ENCODE assay signal across 1 cellular context in the genomic region with DNA sequence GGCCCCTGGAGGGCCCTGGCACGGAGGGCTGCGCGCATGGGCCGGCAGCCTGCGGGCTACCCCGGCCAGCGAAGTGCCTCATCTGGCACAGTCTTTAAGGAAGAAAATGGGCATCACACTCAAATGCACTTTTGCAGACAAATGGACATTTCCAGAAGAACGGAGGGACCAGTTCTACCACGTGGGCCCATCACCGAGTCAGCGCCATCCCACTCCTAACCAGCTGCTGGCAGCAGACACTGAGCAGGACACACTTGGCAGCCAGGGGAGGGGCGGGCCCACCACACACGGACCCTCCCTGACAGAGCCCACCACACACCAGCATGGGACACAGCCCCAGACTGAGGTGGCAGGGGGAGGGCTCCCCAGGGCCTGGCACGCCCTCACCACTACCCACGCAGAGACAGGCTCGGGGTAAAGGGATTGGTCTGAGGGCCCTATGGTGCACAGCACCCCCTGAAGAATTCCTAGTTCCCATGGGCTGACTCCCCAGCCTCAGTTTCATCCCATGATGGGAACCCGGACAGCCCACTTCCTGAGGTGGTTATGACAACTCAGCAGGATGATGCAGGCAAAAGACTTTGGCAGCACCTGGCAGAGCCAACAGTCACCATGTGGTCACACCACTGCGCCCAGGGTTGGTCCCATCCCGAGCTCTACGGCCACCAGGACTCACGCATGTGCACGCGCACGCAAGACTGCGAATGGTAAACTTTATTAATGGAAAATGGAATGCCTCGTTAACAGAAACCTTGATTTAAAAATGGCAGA.
TF ChIP-seq lines count a peak whose summit lies in the region.

No MANE protein-coding gene starts in this region.

TF ChIP-seq in IMR-90, 13 proteins besides CTCF, POLR2A, EP300 and RAD21:
- TF ChIP-seq, protein P1, sequence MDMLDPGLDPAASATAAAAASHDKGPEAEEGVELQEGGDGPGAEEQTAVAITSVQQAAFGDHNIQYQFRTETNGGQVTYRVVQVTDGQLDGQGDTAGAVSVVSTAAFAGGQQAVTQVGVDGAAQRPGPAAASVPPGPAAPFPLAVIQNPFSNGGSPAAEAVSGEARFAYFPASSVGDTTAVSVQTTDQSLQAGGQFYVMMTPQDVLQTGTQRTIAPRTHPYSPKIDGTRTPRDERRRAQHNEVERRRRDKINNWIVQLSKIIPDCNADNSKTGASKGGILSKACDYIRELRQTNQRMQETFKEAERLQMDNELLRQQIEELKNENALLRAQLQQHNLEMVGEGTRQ (IDR thresholded peaks at IDR 0.05; ENCODE audit: low read depth, low read length): no peak
- TF ChIP-seq FOS (IDR thresholded peaks at IDR 0.05; ENCODE audit: low read depth, low read length) (no peak), MAZ (IDR thresholded peaks at IDR 0.05; ENCODE audit: borderline replicate concordance, low read depth, low read length) (no peak), MAFK (IDR thresholded peaks at IDR 0.05; ENCODE audit: low read depth, low read length) (no peak), NFE2L2 (IDR thresholded peaks at IDR 0.05; ENCODE audit: low read depth, low read length) (no peak), RCOR1 (IDR thresholded peaks at IDR 0.05; ENCODE audit: insufficient replicate concordance, low read length) (no peak), SMC3 (IDR thresholded peaks at IDR 0.05; ENCODE audit: low read depth, low read length) (no peak), CHD1 (IDR thresholded peaks at IDR 0.05; ENCODE audit: low read depth, low read length) (no peak)
TF ChIP-seq in IMR-90: peak in this region for 0.
